In genomic region chr18:45249306-45249705, GRCh38 we compare ENCODE assay signal across 18 cellular contexts.
DNase-seq lines count a peak whose midpoint lies in the region; ATAC-seq and TF ChIP-seq lines count a peak whose summit lies in the region.
"Had no signal": no experiment of that assay in that cellular context is flagged by ENCODE, and none has a peak within 500 bp of the region (broad histone marks: within the 10 kb centered on the region; RNA-seq: fewer than 3 reads in every experiment).

No MANE protein-coding gene starts in this region.

- TF ChIP-seq EP300 in esophagus muscularis mucosa (IDR thresholded peaks at IDR 0.05), result no peak

- ATAC-seq in heart right ventricle, result peak in 2 of 8 donors; percentile 13 to 49
- ATAC-seq in Right ventricle myocardium superior (ENCODE audit: poor library complexity), result no peak
- no peak for ATAC-seq in upper lobe of right lung
- ATAC-seq in HG03571 (IDR thresholded peaks at IDR 0.05; ENCODE audit: unreplicated experiment), result no peak
- ATAC-seq: A549 had no signal

- H3K27ac ChIP-seq in heart right ventricle (peak overlapping the region in 9 of 10 donors; percentile 49 to 89 (median 76)), esophagus muscularis mucosa (replicated peaks in 1 of 4) (peak overlapping the region; percentile 81 to 85 (median 84)), muscle layer of duodenum (ENCODE audit: low read length) (peak overlapping the region; percentile 64), upper lobe of right lung (peak overlapping the region; percentile 75), prostate gland (peak overlapping the region in 1 of 2 donors; percentile 36)
- H3K27ac ChIP-seq: A549, HL-60 had no signal

- intact Hi-C loops in heart right ventricle (cut with DNase I) (loop anchor here in 2 of 10 donors (2.0 to 10.0 kb wide), 2 partner anchors 71 to 265 kb away; no protein-coding TSS in a partner anchor), Right ventricle myocardium superior (cut with DNase I) (no loop called here), esophagus muscularis mucosa (cut with DNase I) (loop anchor here (10.0 kb wide), 1 partner anchor 375 kb away; no protein-coding TSS in a partner anchor), upper lobe of right lung (cut with DNase I) (no loop called here), prostate gland (cut with DNase I) (loop anchor here (2.0 to 5.0 kb wide), 2 partner anchors 73 to 571 kb away; no protein-coding TSS in a partner anchor)

- TF ChIP-seq POLR2A in esophagus muscularis mucosa (IDR thresholded peaks at IDR 0.05; ENCODE audit: low read depth) (no peak), prostate gland (IDR thresholded peaks at IDR 0.05) (no peak)

- H3K36me3 ChIP-seq in heart right ventricle (no peaks in the 10 kb centered on the region), esophagus muscularis mucosa (no peaks in the 10 kb centered on the region), muscle layer of duodenum (ENCODE audit: control insufficient read depth in 1 of 2, insufficient read depth in 2 of 2, low read length in 2 of 2) (no peaks in the 10 kb centered on the region), upper lobe of right lung (no peaks in the 10 kb centered on the region), prostate gland (no peaks in the 10 kb centered on the region)

- TF ChIP-seq CTCF in heart right ventricle (IDR thresholded peaks at IDR 0.05) (no peak), esophagus muscularis mucosa (IDR thresholded peaks at IDR 0.05) (no peak), upper lobe of right lung (IDR thresholded peaks at IDR 0.05) (no peak), prostate gland (IDR thresholded peaks at IDR 0.05) (no peak)

- DNase-seq in heart right ventricle (no peak), Right ventricle myocardium superior (no peak), esophagus muscularis mucosa (ENCODE audit: extremely low spot score) (no peak), upper lobe of right lung (no peak), NCI-H446 treated with DMSO at 0.1 percent for 48 hours (lab: John Stamatoyannopoulos, UW) (no peak), prostate gland (ENCODE audit: low spot score) (no peak)
- DNase-seq: activated effector memory CD4-positive, alpha-beta T cell treated with Interleukin-2 at 50 U/mL for 16 hours; KBM-7; mucosa of descending colon; NCI-H1092; NCI-H2107; NCI-H774; occipital lobe; small intestine had no signal

- 83 to 87% methylated on average over 1 of the region's 1 CpG for WGBS in heart right ventricle, 2 donors
- 76% methylated on average over 1 of the region's 1 CpG for WGBS in esophagus muscularis mucosa
- WGBS in prostate gland, result 78% methylated on average over 1 of the region's 1 CpG

- H3K9me3 ChIP-seq in heart right ventricle, result no peaks in the 10 kb centered on the region
- H3K9me3 ChIP-seq in esophagus muscularis mucosa, result no peaks in the 10 kb centered on the region
- H3K9me3 ChIP-seq in muscle layer of duodenum (ENCODE audit: control insufficient read depth in 1 of 2, low read length in 2 of 2), result no peaks in the 10 kb centered on the region
- H3K9me3 ChIP-seq in upper lobe of right lung, result no peaks in the 10 kb centered on the region
- no peaks in the 10 kb centered on the region for H3K9me3 ChIP-seq in prostate gland
- H3K9me3 ChIP-seq: A549, mucosa of descending colon had no signal

- H3K27me3 ChIP-seq in heart right ventricle (no peaks in the 10 kb centered on the region), esophagus muscularis mucosa (no peaks in the 10 kb centered on the region), muscle layer of duodenum (ENCODE audit: low read depth, low read length) (no peaks in the 10 kb centered on the region), upper lobe of right lung (no peaks in the 10 kb centered on the region), prostate gland (replicated peaks; ENCODE audit: insufficient read depth) (no peaks in the 10 kb centered on the region)

- H3K4me1 ChIP-seq in heart right ventricle, result peaks cover 7 to 58% (median 48%) of the 10 kb centered on the region in 9 donors
- peaks cover 39 to 98% (median 82%) of the 10 kb centered on the region in 4 donors for H3K4me1 ChIP-seq in esophagus muscularis mucosa
- peaks cover 0 to 4% of the 10 kb centered on the region in 2 donors for H3K4me1 ChIP-seq in muscle layer of duodenum (ENCODE audit: control insufficient read depth in 1 of 2, insufficient read depth in 2 of 2, low read length in 2 of 2)
- H3K4me1 ChIP-seq in upper lobe of right lung, result peaks cover 19% of the 10 kb centered on the region
- no peaks in the 10 kb centered on the region for H3K4me1 ChIP-seq in prostate gland (replicated peaks)
- H3K4me1 ChIP-seq: A549 had no signal

- H3K4me3 ChIP-seq in heart right ventricle (no peak overlapping the region), esophagus muscularis mucosa (no peak overlapping the region), muscle layer of duodenum (ENCODE audit: low read depth in 1 of 2, low read length in 2 of 2) (no peak overlapping the region), upper lobe of right lung (no peak overlapping the region), prostate gland (no peak overlapping the region)
- H3K4me3 ChIP-seq: A549, mucosa of descending colon had no signal

Comparison
In these comparisons a context has a peak if more than half of its experiments do, and no peak if none do; other contexts are left out.
1. intact Hi-C loops: an anchor here in esophagus muscularis mucosa (10.0 kb wide) and prostate gland (2.0 to 5.0 kb wide); none called in Right ventricle myocardium superior and upper lobe of right lung.